ENCODE assay signal across 1 cellular context in genomic region chr9:19102631-19103345, GRCh38.
TF ChIP-seq lines count a peak whose summit lies in the region.

Gene HAUS6 (minus strand): TSS chr9:19102904. CDS start chr9:19102651, 253 bp downstream.

TF ChIP-seq in GM12878, 131 proteins besides CTCF, POLR2A, EP300 and RAD21 (continued from another document and continues in another):
- TF ChIP-seq IRF3 (IDR thresholded peaks at IDR 0.05) (no peak), JUND (IDR thresholded peaks at IDR 0.05; ENCODE audit: low read depth, low read length) (no peak), HDAC2 (IDR thresholded peaks at IDR 0.05) (0 out of 2 replicates have a peak, but pooled peaks have one; percentile 70), EZH2 (IDR thresholded peaks at IDR 0.05; ENCODE audit: borderline replicate concordance, control insufficient read depth, low read depth, low read length) (no peak), GATAD2B (conservative IDR thresholded peaks at IDR 0.05; ENCODE audit: low read depth) (0 out of 2 replicates have a peak, but pooled peaks have one; percentile 20), POLR2AphosphoS5 (IDR thresholded peaks at IDR 0.05; ENCODE audit: low read length) (peak; percentile 81), ZBTB40 (IDR thresholded peaks at IDR 0.05; ENCODE audit: borderline replicate concordance) (peak; percentile 93), ATF7 (IDR thresholded peaks at IDR 0.05; ENCODE audit: low read depth) (peak; percentile 77), YY1 (IDR thresholded peaks at IDR 0.05; ENCODE audit: low read depth, low read length) (peak; percentile 71), HDAC6 (IDR thresholded peaks at IDR 0.05; ENCODE audit: unreplicated experiment) (no peak), FOS (IDR thresholded peaks at IDR 0.05; ENCODE audit: borderline replicate concordance, extremely low read depth, insufficient read length) (no peak), MTA3 (IDR thresholded peaks at IDR 0.05; ENCODE audit: borderline replicate concordance, low read length) (no peak), CHD2 (IDR thresholded peaks at IDR 0.05; ENCODE audit: borderline replicate concordance, low read depth, low read length) (peak; percentile 78), ZNF207 (IDR thresholded peaks at IDR 0.05; ENCODE audit: borderline replicate concordance) (no peak), ZZZ3 (IDR thresholded peaks at IDR 0.05; ENCODE audit: control insufficient read depth, insufficient read length, low read depth) (no peak), USF1 (IDR thresholded peaks at IDR 0.05; ENCODE audit: borderline replicate concordance, extremely low read length, insufficient read depth, low read depth, low read length) (no peak), KAT2A (conservative IDR thresholded peaks at IDR 0.05; ENCODE audit: control insufficient read depth, low read depth, low read length) (no peak), ELK1 (IDR thresholded peaks at IDR 0.05; ENCODE audit: low read depth, low read length) (peak; percentile 89), CREB1 (IDR thresholded peaks at IDR 0.05; ENCODE audit: low read depth) (peak; percentile 78), TCF12 (IDR thresholded peaks at IDR 0.05; ENCODE audit: low read depth, low read length) (no peak), MYB (IDR thresholded peaks at IDR 0.05; ENCODE audit: borderline replicate concordance, low read depth, low read length) (no peak), TARDBP (IDR thresholded peaks at IDR 0.05; ENCODE audit: borderline replicate concordance) (no peak), PBX3 (IDR thresholded peaks at IDR 0.05; ENCODE audit: insufficient replicate concordance, low read depth, low read length) (no peak), KLF5 (IDR thresholded peaks at IDR 0.05; ENCODE audit: partially characterized antibody) (no peak), SIX5 (IDR thresholded peaks at IDR 0.05; ENCODE audit: low read depth, low read length, severe bottlenecking) (peak; percentile 89), ZBTB4 (CRISPR knock-in tag; IDR thresholded peaks at IDR 0.05) (no peak), NKRF (conservative IDR thresholded peaks at IDR 0.05) (peak; percentile 90), CHD4 (IDR thresholded peaks at IDR 0.05) (no peak), CBX5 (IDR thresholded peaks at IDR 0.05; ENCODE audit: low read depth) (0 out of 2 replicates have a peak, but pooled peaks have one; percentile 15), ASH2L (IDR thresholded peaks at IDR 0.05; ENCODE audit: borderline replicate concordance, low read depth) (no peak; the same call in 1 of the 2 replicates), BACH1 (IDR thresholded peaks at IDR 0.05; ENCODE audit: borderline replicate concordance) (no peak), REST (IDR thresholded peaks at IDR 0.05; ENCODE audit: low read depth, low read length) (no peak), SKIL (IDR thresholded peaks at IDR 0.05; ENCODE audit: low read depth, poor library complexity, severe bottlenecking) (no peak), KDM1A (IDR thresholded peaks at IDR 0.05; ENCODE audit: borderline replicate concordance) (no peak), FOXK2 (IDR thresholded peaks at IDR 0.05) (no peak), SREBF1 (IDR thresholded peaks at IDR 0.05; ENCODE audit: low read length) (peak; percentile 56; the same call in 1 of the 2 replicates), NFIC (IDR thresholded peaks at IDR 0.05; ENCODE audit: low read depth, low read length) (no peak), NRF1 (conservative IDR thresholded peaks at IDR 0.05; ENCODE audit: low read depth, low read length) (peak; percentile 65), POLR2AphosphoS2 (IDR thresholded peaks at IDR 0.05; ENCODE audit: low read depth, low read length) (0 out of 2 replicates have a peak, but pooled peaks have one; percentile 47), BCL11A (IDR thresholded peaks at IDR 0.05; ENCODE audit: low read depth, low read length) (no peak), SUPT20H (IDR thresholded peaks at IDR 0.05; ENCODE audit: borderline replicate concordance, control insufficient read depth, low read depth, low read length) (no peak), LARP7 (IDR thresholded peaks at IDR 0.05) (no peak), SMC3 (IDR thresholded peaks at IDR 0.05; ENCODE audit: borderline replicate concordance, low read length) (no peak), TCF7 (IDR thresholded peaks at IDR 0.05; ENCODE audit: borderline replicate concordance) (no peak), RUNX3 (IDR thresholded peaks at IDR 0.05; ENCODE audit: low read length) (peak; percentile 79)
